In genomic region chr3:9803494-9803893, GRCh38 we compare ENCODE assay signal across 17 cellular contexts. TPM values are rescaled to one million over a fixed set of nuclear protein-coding genes. Genes with fewer than 3 reads are reported as not detected.
DNase-seq lines count a peak whose midpoint lies in the region; ATAC-seq and TF ChIP-seq lines count a peak whose summit lies in the region.
"Had no signal": no experiment of that assay in that cellular context is flagged by ENCODE, and none has a peak within 500 bp of the region (broad histone marks: within the 10 kb centered on the region; RNA-seq: fewer than 3 reads in every experiment).

No MANE protein-coding gene starts in this region.

- no peaks in the 10 kb centered on the region for H3K9me3 ChIP-seq in CD8-positive, alpha-beta T cell (ENCODE audit: low read length)
- H3K9me3 ChIP-seq: BLaER1 had no signal

- peak overlapping the region; percentile 28 for H3K27ac Mint-ChIP-seq in CD8-positive, alpha-beta T cell
- H3K27ac Mint-ChIP-seq in effector memory CD8-positive, alpha-beta T cell: peak overlapping the region; percentile 58 to 92
- H3K27ac Mint-ChIP-seq in activated T-helper 1 cell treated with anti-CD3 and anti-CD28 coated beads, Interleukin-12 subunit alpha, Interleukin-12 subunit beta, Interleukin-2, Interleukin-4 antibody, amounts not matched to agents 30 ng/mL and 10 ng/mL and 1 ng/mL, durations not matched to agents 14 hours and 24 hours and 36 hours: no peak overlapping the region
- H3K27ac Mint-ChIP-seq: GM23338 had no signal

- no peak for TF ChIP-seq CTCF in C4-2B (conservative IDR thresholded peaks at IDR 0.05)
- TF ChIP-seq CTCF in CD8-positive, alpha-beta T cell (IDR thresholded peaks at IDR 0.05): no peak

- CTCF ChIA-PET in CD8-positive, alpha-beta T cell (lab: Charles Lee): no interaction called here

- H3K27ac ChIP-seq in C4-2B: peak overlapping the region; percentile 26
- no peak overlapping the region for H3K27ac ChIP-seq in CD8-positive, alpha-beta T cell (ENCODE audit: low read depth, low read length)
- H3K27ac ChIP-seq: BLaER1, VCaP had no signal

- no peak overlapping the region for H3K4me3 Mint-ChIP-seq in CD8-positive, alpha-beta T cell
- no peak overlapping the region for H3K4me3 Mint-ChIP-seq in effector memory CD8-positive, alpha-beta T cell
- H3K4me3 Mint-ChIP-seq in activated T-helper 1 cell treated with anti-CD3 and anti-CD28 coated beads, Interleukin-12 subunit alpha, Interleukin-12 subunit beta, Interleukin-2, Interleukin-4 antibody, amounts not matched to agents 30 ng/mL and 10 ng/mL and 1 ng/mL, durations not matched to agents 14 hours and 24 hours and 36 hours: no peak overlapping the region
- H3K4me3 Mint-ChIP-seq: brain, GM23338 had no signal

- no peaks in the 10 kb centered on the region for H3K27me3 ChIP-seq in CD8-positive, alpha-beta T cell (ENCODE audit: insufficient read depth, low read length)
- H3K27me3 ChIP-seq: BLaER1 had no signal

- ATAC-seq in CD8-positive, alpha-beta T cell: no peak
- ATAC-seq in effector memory CD8-positive, alpha-beta T cell (replicated peaks): no peak
- ATAC-seq: GM23338 had no signal

- H3K36me3 Mint-ChIP-seq in CD8-positive, alpha-beta T cell: peaks cover 78% of the 10 kb centered on the region
- H3K36me3 Mint-ChIP-seq in effector memory CD8-positive, alpha-beta T cell (ENCODE audit: insufficient read depth): peaks cover 88% of the 10 kb centered on the region
- H3K36me3 Mint-ChIP-seq in activated T-helper 1 cell treated with anti-CD3 and anti-CD28 coated beads, Interleukin-12 subunit alpha, Interleukin-12 subunit beta, Interleukin-2, Interleukin-4 antibody, amounts not matched to agents 30 ng/mL and 10 ng/mL and 1 ng/mL, durations not matched to agents 14 hours and 24 hours and 36 hours (ENCODE audit: low read depth): peaks cover 52% of the 10 kb centered on the region

- peaks cover 60% of the 10 kb centered on the region for H3K36me3 ChIP-seq in CD8-positive, alpha-beta T cell (ENCODE audit: insufficient read depth, low read length)

- H3K4me1 Mint-ChIP-seq in CD8-positive, alpha-beta T cell (ENCODE audit: low read depth): peaks cover 27% of the 10 kb centered on the region
- peaks cover 25 to 32% of the 10 kb centered on the region in 2 donors for H3K4me1 Mint-ChIP-seq in effector memory CD8-positive, alpha-beta T cell (ENCODE audit: low read depth in 2 of 2)
- H3K4me1 Mint-ChIP-seq in activated T-helper 1 cell treated with anti-CD3 and anti-CD28 coated beads, Interleukin-12 subunit alpha, Interleukin-12 subunit beta, Interleukin-2, Interleukin-4 antibody, amounts not matched to agents 30 ng/mL and 10 ng/mL and 1 ng/mL, durations not matched to agents 14 hours and 24 hours and 36 hours (ENCODE audit: low read depth): peaks cover 31% of the 10 kb centered on the region

- POLR2A ChIA-PET in CD8-positive, alpha-beta T cell (lab: Charles Lee): interaction anchor here (1.2 kb wide), 2 partner anchors 11 to 54 kb away, joined by 3 to 7 read pairs; partner anchors contain the start of genes ARPC4, OGG1 and TADA3

- H3K4me1 ChIP-seq in CD8-positive, alpha-beta T cell (ENCODE audit: insufficient read depth, low read length): peaks cover 6% of the 10 kb centered on the region

- DNase-seq in CD8-positive, alpha-beta T cell: no peak
- no peak for DNase-seq in effector memory CD8-positive, alpha-beta T cell
- DNase-seq in occipital lobe (lab: John Stamatoyannopoulos, UW) (peak; percentile 47), head of caudate nucleus (no peak), activated gamma-delta T cell (lab: John Stamatoyannopoulos, UW) (no peak)
- no peak for DNase-seq in activated T-helper 1 cell treated with anti-CD3 and anti-CD28 coated beads, Interleukin-12 subunit alpha, Interleukin-12 subunit beta, Interleukin-2, Interleukin-4 antibody, amounts not matched to agents 30 ng/mL and 10 ng/mL and 1 ng/mL, durations not matched to agents 14 hours and 24 hours and 36 hours (ENCODE audit: low spot score)
- DNase-seq: activated effector memory CD4-positive, alpha-beta T cell treated with anti-CD3 and anti-CD28 coated beads, Interleukin-2, amount 50 U/mL, for 16 hours; DMS153; glutamatergic neuron; NCI-H187; NCI-H345; stimulated activated CD4-positive, alpha-beta T cell treated with anti-CD3 and anti-CD28 coated beads, Interleukin-2, amount 100 ng/mL, for 48 hours had no signal

- intact Hi-C loops in CD8-positive, alpha-beta T cell (cut with DNase I, micrococcal nuclease): no loop called here
- intact Hi-C loops in head of caudate nucleus (cut with DNase I): no loop called here
- intact Hi-C loops in activated T-helper 1 cell treated with anti-CD3 and anti-CD28 coated beads, Interleukin-12 subunit alpha, Interleukin-12 subunit beta, Interleukin-2, Interleukin-4 antibody, amounts not matched to agents 30 ng/mL and 10 ng/mL and 1 ng/mL, durations not matched to agents 14 hours and 24 hours and 36 hours (cut with micrococcal nuclease): no loop called here

- no peaks in the 10 kb centered on the region for H3K27me3 Mint-ChIP-seq in CD8-positive, alpha-beta T cell (ENCODE audit: low read depth)
- no peaks in the 10 kb centered on the region for H3K27me3 Mint-ChIP-seq in effector memory CD8-positive, alpha-beta T cell
- no peaks in the 10 kb centered on the region for H3K27me3 Mint-ChIP-seq in activated T-helper 1 cell treated with anti-CD3 and anti-CD28 coated beads, Interleukin-12 subunit alpha, Interleukin-12 subunit beta, Interleukin-2, Interleukin-4 antibody, amounts not matched to agents 30 ng/mL and 10 ng/mL and 1 ng/mL, durations not matched to agents 14 hours and 24 hours and 36 hours (ENCODE audit: insufficient read depth)
- H3K27me3 Mint-ChIP-seq: brain had no signal

- no peak overlapping the region for H3K4me3 ChIP-seq in CD8-positive, alpha-beta T cell (ENCODE audit: low read depth, low read length)
- H3K4me3 ChIP-seq: BLaER1, GM23338 had no signal

- no peaks in the 10 kb centered on the region for H3K9me3 Mint-ChIP-seq in CD8-positive, alpha-beta T cell
- H3K9me3 Mint-ChIP-seq in effector memory CD8-positive, alpha-beta T cell: no peaks in the 10 kb centered on the region
- no peaks in the 10 kb centered on the region for H3K9me3 Mint-ChIP-seq in activated T-helper 1 cell treated with anti-CD3 and anti-CD28 coated beads, Interleukin-12 subunit alpha, Interleukin-12 subunit beta, Interleukin-2, Interleukin-4 antibody, amounts not matched to agents 30 ng/mL and 10 ng/mL and 1 ng/mL, durations not matched to agents 14 hours and 24 hours and 36 hours
- H3K9me3 Mint-ChIP-seq: brain, GM23338 had no signal

RNA-seq across cellular contexts. Expression of gene TTLL3, which starts 6.6 kb away (rescaled TPM):
- total RNA-seq in CD8-positive, alpha-beta T cell: 10 to 100 TPM; 44.6 to 46.2 TPM
- total RNA-seq in occipital lobe: 16.5 TPM
- 26.5 and 33.6 TPM in 2 replicates for total RNA-seq in activated T-helper 1 cell treated with anti-CD3 and anti-CD28 coated beads, Interleukin-12 subunit alpha, Interleukin-12 subunit beta, Interleukin-2, Interleukin-4 antibody, amounts not matched to agents 30 ng/mL and 10 ng/mL and 1 ng/mL, durations not matched to agents 14 hours and 24 hours and 36 hours

RNA-seq across cellular contexts. Expression of gene ARPC4, which starts 10.6 kb away (rescaled TPM):
- total RNA-seq in CD8-positive, alpha-beta T cell: 100 to 1,000 TPM in 1 of 2 experiments, 10 to 100 TPM in 1; 97.7 to 104 TPM
- 162 TPM for total RNA-seq in occipital lobe
- 268 and 273 TPM in 2 replicates for total RNA-seq in activated T-helper 1 cell treated with anti-CD3 and anti-CD28 coated beads, Interleukin-12 subunit alpha, Interleukin-12 subunit beta, Interleukin-2, Interleukin-4 antibody, amounts not matched to agents 30 ng/mL and 10 ng/mL and 1 ng/mL, durations not matched to agents 14 hours and 24 hours and 36 hours

RNA-seq across cellular contexts. Expression of gene TADA3, which starts 11.2 kb away (rescaled TPM):
- 10 to 100 TPM in 1 of 2 experiments, 1 to 10 TPM in 1; 9.5 to 11.0 TPM for total RNA-seq in CD8-positive, alpha-beta T cell
- 28.1 TPM for total RNA-seq in occipital lobe
- total RNA-seq in activated T-helper 1 cell treated with anti-CD3 and anti-CD28 coated beads, Interleukin-12 subunit alpha, Interleukin-12 subunit beta, Interleukin-2, Interleukin-4 antibody, amounts not matched to agents 30 ng/mL and 10 ng/mL and 1 ng/mL, durations not matched to agents 14 hours and 24 hours and 36 hours: 63.4 and 63.6 TPM in 2 replicates

RNA-seq across cellular contexts. Expression of gene CAMK1, which starts 33.7 kb away (rescaled TPM):
- total RNA-seq in CD8-positive, alpha-beta T cell: not detected
- total RNA-seq in occipital lobe: 56.1 TPM
- total RNA-seq in activated T-helper 1 cell treated with anti-CD3 and anti-CD28 coated beads, Interleukin-12 subunit alpha, Interleukin-12 subunit beta, Interleukin-2, Interleukin-4 antibody, amounts not matched to agents 30 ng/mL and 10 ng/mL and 1 ng/mL, durations not matched to agents 14 hours and 24 hours and 36 hours: 55.0 and 57.8 TPM in 2 replicates

RNA-seq across cellular contexts. Expression of gene RPUSD3, which starts 40.3 kb away (rescaled TPM):
- total RNA-seq in CD8-positive, alpha-beta T cell: 1 to 10 TPM; 5.3 to 6.4 TPM
- total RNA-seq in occipital lobe: 20.9 TPM
- 79.2 and 79.5 TPM in 2 replicates for total RNA-seq in activated T-helper 1 cell treated with anti-CD3 and anti-CD28 coated beads, Interleukin-12 subunit alpha, Interleukin-12 subunit beta, Interleukin-2, Interleukin-4 antibody, amounts not matched to agents 30 ng/mL and 10 ng/mL and 1 ng/mL, durations not matched to agents 14 hours and 24 hours and 36 hours
